Comparison of ENCODE assay signal across 1 cellular context in the genomic region with DNA sequence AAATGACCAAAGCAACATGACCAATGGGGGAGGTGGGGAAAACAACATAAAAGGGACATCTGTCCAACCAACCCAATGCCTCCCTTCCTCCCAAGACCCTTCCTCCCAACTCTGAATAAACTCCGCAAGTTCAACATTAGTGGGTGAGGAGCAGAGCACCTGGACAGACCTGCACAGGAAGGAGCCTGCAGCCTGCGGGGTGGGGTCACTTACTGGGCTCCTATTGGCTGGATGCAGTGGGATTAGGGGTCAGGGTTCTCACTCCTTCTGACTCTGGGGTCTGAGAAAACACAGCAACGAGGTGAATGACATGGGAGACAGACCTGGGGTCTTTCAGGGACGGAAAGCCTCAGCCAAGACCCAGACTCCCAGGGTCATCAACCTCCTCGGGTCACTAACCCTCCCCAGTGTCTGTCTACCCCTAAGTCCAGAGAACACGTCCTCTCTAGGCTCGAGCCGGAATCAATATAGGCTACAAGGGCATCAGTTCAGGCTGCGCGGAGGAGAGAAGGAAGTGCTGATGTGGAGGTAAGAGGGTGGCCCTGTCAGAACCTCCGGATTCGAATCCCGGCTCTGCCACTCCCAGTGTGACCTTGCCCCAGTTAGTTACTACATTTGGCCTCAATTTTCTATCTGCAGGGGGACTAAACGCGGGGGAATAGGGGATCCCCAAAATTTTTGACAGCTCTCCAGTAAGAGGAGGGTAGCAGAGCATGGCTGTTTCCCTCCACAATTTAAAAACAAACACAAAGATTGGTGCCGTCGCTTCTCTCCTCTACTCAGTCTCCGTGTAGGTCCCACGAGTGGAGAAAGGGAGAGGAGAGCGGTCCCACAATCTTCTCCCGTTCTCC.
TF ChIP-seq lines count a peak whose summit lies in the region.

No MANE protein-coding gene starts in this region.

TF ChIP-seq in GM12878, 131 proteins besides CTCF, POLR2A, EP300 and RAD21:
- TF ChIP-seq SIX5 (IDR thresholded peaks at IDR 0.05; ENCODE audit: low read depth, low read length, severe bottlenecking) (no peak), IKZF1 (conservative IDR thresholded peaks at IDR 0.05) (no peak), GATAD2B (conservative IDR thresholded peaks at IDR 0.05; ENCODE audit: low read depth) (no peak), RBBP5 (conservative IDR thresholded peaks at IDR 0.05) (no peak), ZNF24 (IDR thresholded peaks at IDR 0.05) (no peak)
- TF ChIP-seq, protein P1, sequence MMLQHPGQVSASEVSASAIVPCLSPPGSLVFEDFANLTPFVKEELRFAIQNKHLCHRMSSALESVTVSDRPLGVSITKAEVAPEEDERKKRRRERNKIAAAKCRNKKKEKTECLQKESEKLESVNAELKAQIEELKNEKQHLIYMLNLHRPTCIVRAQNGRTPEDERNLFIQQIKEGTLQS (IDR thresholded peaks at IDR 0.05; ENCODE audit: borderline replicate concordance, extremely low read depth, low read depth, low read length), result no peak
TF ChIP-seq in GM12878: peak in this region for 0.
